25 cellular contexts compared by ENCODE assay signal in the genomic region with DNA sequence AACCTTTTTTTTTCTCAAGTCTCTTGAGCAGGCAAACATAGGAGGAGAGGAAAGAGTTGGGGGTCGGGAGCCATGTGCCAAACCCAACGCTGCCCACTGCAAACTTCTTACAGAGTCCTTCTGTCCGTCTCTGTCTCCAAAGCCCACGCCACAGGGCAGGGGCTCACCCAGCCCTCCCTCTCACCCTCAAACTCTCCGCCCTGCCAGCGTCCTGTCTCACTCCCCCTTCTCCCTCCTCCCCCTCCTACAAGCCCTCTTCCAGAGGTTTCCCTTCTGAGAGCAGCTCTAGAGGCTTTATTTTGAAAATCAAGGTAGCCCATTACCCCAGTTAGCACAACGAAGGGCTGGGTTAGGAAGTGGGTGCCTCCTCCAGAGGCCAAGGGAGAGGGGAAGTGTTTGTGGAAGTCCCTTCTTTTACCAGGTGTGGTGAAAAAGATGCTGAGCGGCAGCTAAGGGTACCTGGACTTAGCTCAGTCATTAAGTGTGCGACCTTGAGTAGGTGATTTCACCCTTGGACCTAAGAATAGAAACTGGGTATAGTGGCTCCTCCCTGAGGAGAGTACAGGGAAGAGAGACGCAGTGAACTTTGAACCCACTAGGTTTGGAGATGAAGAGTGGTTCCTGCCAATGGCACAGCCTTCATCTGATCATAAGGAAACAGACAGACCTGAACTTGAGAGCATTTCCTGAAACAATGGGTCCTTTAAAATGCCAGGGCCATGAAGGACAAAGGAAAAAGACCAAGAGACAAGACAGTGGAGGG.
DNase-seq lines count a peak whose midpoint lies in the region; ATAC-seq, FAIRE-seq and TF ChIP-seq lines count a peak whose summit lies in the region.
"Had no signal": no experiment of that assay in that cellular context is flagged by ENCODE, and none has a peak within 500 bp of the region (broad histone marks: within the 10 kb centered on the region; RNA-seq: fewer than 3 reads in every experiment).

No MANE protein-coding gene starts in this region.

- H3K4me1 Mint-ChIP-seq in H9 = peaks cover 32 to 39% of the 10 kb centered on the region in 2 experiments
- no peaks in the 10 kb centered on the region for H3K4me1 Mint-ChIP-seq in MCF 10A (ENCODE audit: insufficient read depth, unreplicated experiment)
- peaks cover 46% of the 10 kb centered on the region for H3K4me1 Mint-ChIP-seq in nephron progenitor cell
- H3K4me1 Mint-ChIP-seq: central memory CD8-positive, alpha-beta T cell; natural killer cell had no signal

- H3K79me1 ChIP-seq in H9 (ENCODE audit: insufficient read depth, low read depth, low read length, poor library complexity, severe bottlenecking) (no peaks in the 10 kb centered on the region), mesendoderm (ENCODE audit: low read length) (no peaks in the 10 kb centered on the region)

- H3K79me2 ChIP-seq in H9 (ENCODE audit: insufficient read depth, low read length) = no peaks in the 10 kb centered on the region
- no peaks in the 10 kb centered on the region for H3K79me2 ChIP-seq in mesendoderm (ENCODE audit: control insufficient read depth, insufficient read depth, low read length)

- H3K23me2 ChIP-seq in H9 (ENCODE audit: insufficient read length, low read depth, low read length, poor library complexity, severe bottlenecking) = no peaks in the 10 kb centered on the region

- H2BK15ac ChIP-seq in H9 (ENCODE audit: low read depth, low read length) = no peak overlapping the region
- H2BK15ac ChIP-seq in mesendoderm (replicated peaks; ENCODE audit: low read depth) = no peak overlapping the region

- H2BK5ac ChIP-seq in H9 (ENCODE audit: insufficient read length, low read length) (no peak overlapping the region), mesendoderm (ENCODE audit: low read length) (no peak overlapping the region)

- H2BK120ac ChIP-seq in H9 (ENCODE audit: low read depth, low read length, poor library complexity, severe bottlenecking) = no peak overlapping the region
- no peak overlapping the region for H2BK120ac ChIP-seq in mesendoderm (ENCODE audit: low read depth, low read length)

- H4K20me1 ChIP-seq in H9 (ENCODE audit: control insufficient read depth, insufficient read depth, insufficient read length) = no peaks in the 10 kb centered on the region

- H2AK5ac ChIP-seq in H9 (ENCODE audit: insufficient read length, low read length) = no peak overlapping the region
- H2AK5ac ChIP-seq in mesendoderm (ENCODE audit: low read length) = no peak overlapping the region

- ATAC-seq in body of pancreas = peak; percentile 72
- ATAC-seq in GM18517 (IDR thresholded peaks at IDR 0.05; ENCODE audit: unreplicated experiment) = no peak
- ATAC-seq: GM12878, natural killer cell had no signal

- H3K4me2 ChIP-seq in H9 (ENCODE audit: insufficient read depth, insufficient read length, low read length) = peak overlapping the region; percentile 11
- no peak overlapping the region for H3K4me2 ChIP-seq in mesendoderm (ENCODE audit: low read length)

- H3K4me3 Mint-ChIP-seq in H9 = no peak overlapping the region
- H3K4me3 Mint-ChIP-seq in MCF 10A (ENCODE audit: unreplicated experiment) = no peak overlapping the region
- no peak overlapping the region for H3K4me3 Mint-ChIP-seq in nephron progenitor cell
- H3K4me3 Mint-ChIP-seq: activated CD4-positive, alpha-beta T cell treated with anti-CD3 and anti-CD28 coated beads, Interleukin-2, amount 10 ng/mL, durations not matched to agents 24 days and 14 days; central memory CD8-positive, alpha-beta T cell; natural killer cell had no signal

- CTCF ChIA-PET in MCF 10A (lab: Yijun Ruan, JAX) = interaction anchor here (1.6 kb wide), 1 partner anchor 74 kb away, joined by 6 read pairs; no protein-coding TSS in a partner anchor

- no CpG with 5 or more reads among the region's 10 CpGs for WGBS in H9 (ENCODE audit: extremely low coverage, insufficient read length, low lambda C conversion rate)
- WGBS in body of pancreas, 2 donors = 35 to 59% methylated on average over 10 of the region's 10 CpGs
- WGBS in mesendoderm (ENCODE audit: extremely low coverage, insufficient coverage, low lambda C conversion rate) = no CpG with 5 or more reads among the region's 10 CpGs
- 43 to 60% (median 45%) methylated on average over 10 of the region's 10 CpGs for WGBS in small intestine, 3 donors

- no peak overlapping the region for H3K18ac ChIP-seq in H9 (ENCODE audit: insufficient read length, low read depth, low read length)
- no peak overlapping the region for H3K18ac ChIP-seq in mesendoderm (ENCODE audit: low read length)

- H4K8ac ChIP-seq in H9 (replicated peaks; ENCODE audit: insufficient read length, low read depth, low read length) = no peak overlapping the region
- H4K8ac ChIP-seq in mesendoderm (ENCODE audit: low read depth, low read length) = no peak overlapping the region

- no peak overlapping the region for H4K91ac ChIP-seq in H9 (ENCODE audit: insufficient read length, low read depth, low read length)

- H3K9ac ChIP-seq in H9 (ENCODE audit: extremely low read depth, insufficient read length, low read length) = no peak overlapping the region
- H3K9ac ChIP-seq in mesendoderm (ENCODE audit: low read length) = no peak overlapping the region

- peaks cover 0 to 4% (median 0%) of the 10 kb centered on the region in 3 experiments; a peak in 2 of 7 replicates for H3K36me3 Mint-ChIP-seq in H9 (ENCODE audit: insufficient read depth in 1 of 3, low read depth in 3 of 3)
- H3K36me3 Mint-ChIP-seq in MCF 10A (ENCODE audit: insufficient read depth, unreplicated experiment) = peaks cover 6% of the 10 kb centered on the region
- H3K36me3 Mint-ChIP-seq in nephron progenitor cell (ENCODE audit: low read depth) = no peaks in the 10 kb centered on the region
- H3K36me3 Mint-ChIP-seq: natural killer cell had no signal

- H3K4me1 ChIP-seq in H9 (ENCODE audit: insufficient read depth, low read length) (no peaks in the 10 kb centered on the region; the same call in 1 of the 2 replicates), body of pancreas (peaks cover 24% of the 10 kb centered on the region), mesendoderm (ENCODE audit: control insufficient read depth, low read depth, low read length) (no peaks in the 10 kb centered on the region), small intestine (ENCODE audit: control insufficient read depth in 2 of 2, insufficient read depth in 1 of 2, low read depth in 1 of 2, low read length in 1 of 2) (peaks cover 8 to 13% of the 10 kb centered on the region in 2 donors)

- no peak overlapping the region for H2BK12ac ChIP-seq in H9 (ENCODE audit: insufficient read length, low read depth, low read length)

- no peak overlapping the region for H3K4me3 ChIP-seq in body of pancreas
- H3K4me3 ChIP-seq in mesendoderm (ENCODE audit: low read length) = no peak overlapping the region
- H3K4me3 ChIP-seq in small intestine (ENCODE audit: low read depth in 1 of 2, low read length in 2 of 2) = no peak overlapping the region
- H3K4me3 ChIP-seq: dorsolateral prefrontal cortex, GM12878, right lobe of liver, SK-N-MC, thoracic aorta had no signal

- no peak overlapping the region for H3K23ac ChIP-seq in H9 (ENCODE audit: insufficient read length, low read depth, low read length)
- H3K23ac ChIP-seq in mesendoderm (ENCODE audit: low read length) = no peak overlapping the region

- BruUV-seq in MCF 10A (replicated peaks; lab: Mats Ljungman, UMichigan) = no TSS peak

- H3K4ac ChIP-seq in H9 (ENCODE audit: low read depth, low read length) = no peak overlapping the region
- H3K4ac ChIP-seq in mesendoderm (ENCODE audit: low read depth, low read length) = peak overlapping the region; percentile 28

- H4K5ac ChIP-seq in H9 (ENCODE audit: insufficient read length, low read depth, low read length) (no peak overlapping the region), mesendoderm (ENCODE audit: low read length) (no peak overlapping the region)

- H3K36me3 ChIP-seq in body of pancreas (replicated peaks in 1 of 2; ENCODE audit: insufficient read depth in 1 of 2, low read depth in 2 of 2) (no peaks in the 10 kb centered on the region), mesendoderm (ENCODE audit: control insufficient read depth, insufficient read depth, low read length) (no peaks in the 10 kb centered on the region), small intestine (ENCODE audit: control insufficient read depth in 2 of 2, insufficient read depth in 2 of 2, low read length in 2 of 2) (no peaks in the 10 kb centered on the region)
- H3K36me3 ChIP-seq: right lobe of liver, thoracic aorta had no signal

- H3K9me3 ChIP-seq in H9 (ENCODE audit: control insufficient read depth, low read depth, low read length) (no peaks in the 10 kb centered on the region), body of pancreas (no peaks in the 10 kb centered on the region), small intestine (ENCODE audit: control insufficient read depth, low read depth) (no peaks in the 10 kb centered on the region)
- H3K9me3 ChIP-seq: right lobe of liver, thoracic aorta had no signal

- H2AFZ ChIP-seq in H9 (ENCODE audit: low read length) = no peak overlapping the region

- H3K27ac Mint-ChIP-seq in H9 = no peak overlapping the region; a peak in 1 of 7 replicates
- H3K27ac Mint-ChIP-seq in MCF 10A (ENCODE audit: low read depth, unreplicated experiment) = no peak overlapping the region
- no peak overlapping the region for H3K27ac Mint-ChIP-seq in nephron progenitor cell
- H3K27ac Mint-ChIP-seq: activated CD4-positive, alpha-beta T cell treated with anti-CD3 and anti-CD28 coated beads, Interleukin-2, amount 10 ng/mL, durations not matched to agents 24 days and 14 days; natural killer cell had no signal

- intact Hi-C loops in body of pancreas (cut with DNase I) = no loop called here
- intact Hi-C loops in MCF 10A (cut with micrococcal nuclease) = no loop called here

- H3K56ac ChIP-seq in H9 (ENCODE audit: insufficient read length, low read depth, low read length) (no peak overlapping the region), mesendoderm (ENCODE audit: low read length) (no peak overlapping the region)

- no peaks in the 10 kb centered on the region; the same call in none of the 2 replicates for H3K27me3 Mint-ChIP-seq in H9 (ENCODE audit: low read depth)
- no peaks in the 10 kb centered on the region for H3K27me3 Mint-ChIP-seq in MCF 10A (ENCODE audit: insufficient read depth, unreplicated experiment)
- H3K27me3 Mint-ChIP-seq in nephron progenitor cell (ENCODE audit: low read depth, poor library complexity) = peaks cover 11% of the 10 kb centered on the region
- H3K27me3 Mint-ChIP-seq: activated CD4-positive, alpha-beta T cell treated with anti-CD3 and anti-CD28 coated beads, Interleukin-2, amount 10 ng/mL, durations not matched to agents 24 days and 14 days; central memory CD8-positive, alpha-beta T cell had no signal

- H3T11ph ChIP-seq in H9 (ENCODE audit: low read length) = no peak overlapping the region

- no peak overlapping the region for H2BK20ac ChIP-seq in H9 (ENCODE audit: low read depth, low read length, poor library complexity, severe bottlenecking)

- no peak for FAIRE-seq in small intestine (lab: Jason Lieb, UNC)
- FAIRE-seq: astrocyte, GM12878, GM19239, keratinocyte had no signal

- H3K27ac ChIP-seq in H9 (ENCODE audit: insufficient read length, low read depth, low read length) (no peak overlapping the region), body of pancreas (peak overlapping the region; percentile 62 to 83 (median 78)), mesendoderm (ENCODE audit: low read depth, low read length) (no peak overlapping the region), small intestine (ENCODE audit: low read depth in 1 of 2, low read length in 1 of 2) (peak overlapping the region; percentile 80 to 87)
- H3K27ac ChIP-seq: C4-2B, dorsolateral prefrontal cortex, right lobe of liver, SK-N-MC, thoracic aorta had no signal

- POLR2A ChIA-PET in MCF 10A (lab: Yijun Ruan, JAX) = interaction anchor here (1.7 kb wide), 1 partner anchor 26 kb away, joined by 4 read pairs; no protein-coding TSS in a partner anchor

- H3K27me3 ChIP-seq in H9 (ENCODE audit: insufficient read depth, low read length) (no peaks in the 10 kb centered on the region), body of pancreas (no peaks in the 10 kb centered on the region), mesendoderm (ENCODE audit: insufficient read depth, low read length, poor library complexity) (no peaks in the 10 kb centered on the region), small intestine (ENCODE audit: control insufficient read depth in 2 of 2, insufficient read depth in 2 of 2, low read length in 2 of 2) (no peaks in the 10 kb centered on the region)
- H3K27me3 ChIP-seq: dorsolateral prefrontal cortex, right lobe of liver had no signal

- H3K9me3 Mint-ChIP-seq in H9 = peaks cover 4% of the 10 kb centered on the region in 2 experiments; a peak in 3 of 5 replicates
- H3K9me3 Mint-ChIP-seq in MCF 10A (ENCODE audit: unreplicated experiment) = peaks cover 7% of the 10 kb centered on the region
- peaks cover 5% of the 10 kb centered on the region for H3K9me3 Mint-ChIP-seq in nephron progenitor cell

- no peak for TF ChIP-seq POLR2A in body of pancreas (IDR thresholded peaks at IDR 0.05)

- DNase-seq in H9 (no peak), body of pancreas (peak in 3 of 4 donors; percentile 37 to 67 (median 41)), mesendoderm (peak; percentile 11), small intestine (peak; percentile 97), MCF 10A (ENCODE audit: unreplicated experiment) (no peak), nephron progenitor cell (no peak), SHP77 treated with DMSO at 0.1 percent for 48 hours (lab: John Stamatoyannopoulos, UW) (no peak)
- DNase-seq: activated CD4-positive, alpha-beta T cell treated with anti-CD3 and anti-CD28 coated beads, Interleukin-2, amount 10 ng/mL, durations not matched to agents 24 days and 14 days; activated naive CD4-positive, alpha-beta T cell treated with anti-CD3 and anti-CD28 coated beads, Interleukin-2, amount 50 U/mL, for 16 hours; dorsolateral prefrontal cortex; mammary epithelial cell; natural killer cell; NCI-H2171; NCI-H524 treated with DMSO at 0.1 percent for 48 hours; right lobe of liver; stimulated activated naive CD4-positive, alpha-beta T cell treated with Interleukin-2 at 50 U/mL for 16 hours had no signal

- no peak overlapping the region; the same call in 1 of the 2 replicates for H3K14ac ChIP-seq in H9 (ENCODE audit: insufficient read depth, low read length)

- TF ChIP-seq CTCF in H9 (conservative IDR thresholded peaks at IDR 0.05) (0 out of 3 replicates have a peak, but pooled peaks have one; percentile 10), body of pancreas (IDR thresholded peaks at IDR 0.05) (peak in 5 of 7 experiments; percentile 11 to 49 (median 35)), MCF 10A (IDR thresholded peaks at IDR 0.05; ENCODE audit: unreplicated experiment) (no peak), nephron progenitor cell (IDR thresholded peaks at IDR 0.05) (no peak)

Comparison
In these comparisons a context has a peak if more than half of its experiments do, and no peak if none do; other contexts are left out.
1. DNase-seq: peak in body of pancreas (3 of 4), mesendoderm (single experiment) and small intestine (single experiment); none in H9 (single experiment), MCF 10A (single experiment), nephron progenitor cell (single experiment) and SHP77 treated with DMSO at 0.1 percent for 48 hours (single experiment).
2. H3K27ac ChIP-seq: peak in body of pancreas (4 of 4) and small intestine (2 of 2); none in H9 (single experiment) and mesendoderm (single experiment).
3. CTCF ChIP-seq: peak in H9 (single experiment) and body of pancreas (5 of 7); none in MCF 10A (single experiment) and nephron progenitor cell (single experiment).